28 cellular contexts compared by ENCODE assay signal in genomic region chr2:202960524-202960923, GRCh38.
"Had no signal": no experiment of that assay in that cellular context is flagged by ENCODE, and none has a peak within 500 bp of the region (broad histone marks: within the 10 kb centered on the region; RNA-seq: fewer than 3 reads in every experiment).

No MANE protein-coding gene starts in this region.

- H3K4me3 ChIP-seq: pancreas, psoas muscle, skin epidermis, smooth muscle cell, spleen, suprapubic skin, testis, tibial artery, transverse colon, upper lobe of right lung, uterus had no signal

- H3K36me3 ChIP-seq: pancreas, uterus had no signal

- FAIRE-seq: pancreas had no signal

- DNase-seq: naive thymus-derived CD8-positive, alpha-beta T cell; nephron progenitor cell; nucleus accumbens; pancreas; psoas muscle; right cardiac atrium; spleen; stimulated activated CD4-positive, alpha-beta T cell treated with anti-CD3 and anti-CD28 coated beads, Interleukin-12 subunit alpha, Interleukin-12 subunit beta, amount 100 ng/mL, for 4 hours; stimulated activated CD4-positive, alpha-beta T cell treated with anti-CD3 and anti-CD28 coated beads, Interleukin-1b, Interleukin-23, amount 100 ng/mL, for 48 hours; stimulated activated CD4-positive, alpha-beta T cell treated with anti-CD3 and anti-CD28 coated beads, Interleukin-4, amount 100 ng/mL, for 1 hour; stimulated activated CD4-positive, alpha-beta T cell treated with anti-CD3 and anti-CD28 coated beads, Interleukin-4, amount 100 ng/mL, for 4 hours; stimulated activated CD8-positive, alpha-beta memory T cell treated with anti-CD3 and anti-CD28 coated beads, Interleukin-4, amount 100 ng/mL, for 48 hours; stimulated activated naive CD4-positive, alpha-beta T cell; stimulated activated naive CD8-positive, alpha-beta T cell treated with anti-CD3 and anti-CD28 coated beads, Interleukin-15, amount 100 ng/mL, for 72 hours; stimulated activated naive CD8-positive, alpha-beta T cell treated with anti-CD3 and anti-CD28 coated beads, Interleukin-15, Interleukin-2, amounts not matched to agents 100 U/mL and 50 U/mL, for 24 hours; substantia nigra; testis; tibial artery; transverse colon; upper lobe of right lung; uterus had no signal

- ATAC-seq: naive thymus-derived CD8-positive, alpha-beta T cell; natural killer cell treated with Interleukin-12 subunit alpha and Interleukin-12 subunit beta and Interleukin-15 and Interleukin-18, amount 100 ng/mL, for 72 hours; pancreas; psoas muscle; right cardiac atrium; sciatic nerve; stimulated activated memory B cell treated with anti-CD40 and anti-IgM and Interleukin-4, amounts not matched to agents 10 μg/mL and 1 μg/mL and 100 μg/mL, for 72 hours; stimulated activated naive CD8-positive, alpha-beta T cell treated with anti-CD3 and anti-CD28 coated beads, Interleukin-15, amount 100 ng/mL, for 72 hours; stimulated activated naive CD8-positive, alpha-beta T cell treated with anti-CD3 and anti-CD28 coated beads, Interleukin-15, Interleukin-2, amounts not matched to agents 100 U/mL and 50 U/mL, for 24 hours; upper lobe of right lung had no signal

- H3K27me3 ChIP-seq: neutrophil, pancreas, spleen, suprapubic skin, testis, tibial artery, transverse colon, upper lobe of right lung, uterus had no signal

- H3K4me1 ChIP-seq: pancreas, psoas muscle, spleen, suprapubic skin, testis, tibial artery, transverse colon, upper lobe of right lung, uterus had no signal

- H3K27ac ChIP-seq: neutrophil, pancreas, psoas muscle, skin epidermis, spleen, suprapubic skin, testis, tibial artery, transverse colon, upper lobe of right lung, uterus had no signal

- H3K9me3 ChIP-seq: neutrophil, pancreas, psoas muscle, spleen, suprapubic skin, testis, tibial artery, transverse colon, upper lobe of right lung, uterus had no signal

- H3K4me2 ChIP-seq: smooth muscle cell had no signal
